ENCODE assay signal across 8 cellular contexts in the genomic region with DNA sequence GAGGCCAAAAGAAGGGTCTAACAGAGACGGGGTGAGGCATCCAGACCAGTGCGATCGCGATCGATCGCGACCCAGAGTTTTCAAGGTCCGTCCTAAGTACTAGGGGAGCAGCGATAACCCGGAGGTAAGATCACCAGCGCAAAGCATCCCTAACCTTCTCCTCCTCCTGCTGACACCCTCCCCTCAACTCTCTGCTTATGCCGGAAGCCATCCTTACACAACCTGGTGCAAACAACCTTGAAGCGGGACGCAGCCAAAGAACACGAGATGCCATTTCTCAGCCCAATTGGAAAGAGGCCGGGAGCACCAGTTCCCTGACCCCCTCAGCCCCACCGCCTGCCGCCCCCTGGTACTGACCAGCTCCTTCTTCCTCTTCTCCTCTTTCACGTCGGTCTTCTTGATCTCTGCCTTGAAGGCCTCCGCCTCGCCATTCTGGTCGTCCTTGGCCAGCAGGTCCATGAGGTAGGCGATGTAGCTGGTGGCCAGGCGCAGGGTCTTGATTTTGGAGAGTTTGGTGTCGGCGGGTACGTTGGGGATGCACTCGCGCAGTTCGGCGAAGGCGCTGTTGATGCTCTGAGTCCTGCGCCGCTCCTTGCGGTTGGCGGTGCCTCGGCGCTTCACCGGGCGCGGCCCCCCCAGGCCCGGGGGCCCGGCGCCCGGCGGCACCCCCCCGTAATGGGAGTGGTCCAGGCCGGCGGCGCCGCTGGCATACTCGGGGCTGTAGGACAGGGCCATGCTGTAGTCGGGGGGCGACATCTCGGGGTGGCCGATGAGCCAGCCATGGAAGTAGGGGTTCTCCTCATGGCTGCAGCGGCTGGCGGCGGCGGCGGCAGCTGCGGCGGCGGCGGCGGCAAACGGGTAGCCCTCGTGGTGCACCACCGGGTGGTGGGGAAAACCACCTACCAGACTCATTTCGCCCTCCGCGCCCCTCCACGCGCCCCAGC. TPM values are rescaled to one million over a fixed set of nuclear protein-coding genes. Genes with fewer than 3 reads are reported as not detected.
DNase-seq lines count a peak whose midpoint lies in the region; ATAC-seq and TF ChIP-seq lines count a peak whose summit lies in the region.

No MANE protein-coding gene starts in this region.

- peak overlapping the region; percentile 46 for H3K4me3 Mint-ChIP-seq in central memory CD8-positive, alpha-beta T cell
- H3K4me3 Mint-ChIP-seq in naive thymus-derived CD4-positive, alpha-beta T cell: peak overlapping the region; percentile 43 to 77 (median 70)

- peak overlapping the region; percentile 71 for H3K4me3 ChIP-seq in AG10803 (ENCODE audit: low read length)
- H3K4me3 ChIP-seq in HUES6 (ENCODE audit: low read depth, low read length): peak overlapping the region; percentile 36
- H3K4me3 ChIP-seq in naive thymus-derived CD4-positive, alpha-beta T cell (ENCODE audit: low read length): no peak overlapping the region

- H3K27ac Mint-ChIP-seq in central memory CD8-positive, alpha-beta T cell (ENCODE audit: low read depth): peak overlapping the region; percentile 63
- peak overlapping the region in 8 of 9 donors; percentile 9 to 88 (median 74) for H3K27ac Mint-ChIP-seq in naive thymus-derived CD4-positive, alpha-beta T cell

- no peaks in the 10 kb centered on the region for H3K9me3 Mint-ChIP-seq in central memory CD8-positive, alpha-beta T cell
- H3K9me3 Mint-ChIP-seq in naive thymus-derived CD4-positive, alpha-beta T cell: peaks cover 0 to 80% (median 34%) of the 10 kb centered on the region in 11 donors

- H3K36me3 Mint-ChIP-seq in central memory CD8-positive, alpha-beta T cell (ENCODE audit: insufficient read depth): peaks cover 8% of the 10 kb centered on the region
- peaks cover 0 to 39% (median 8%) of the 10 kb centered on the region in 5 donors for H3K36me3 Mint-ChIP-seq in naive thymus-derived CD4-positive, alpha-beta T cell

- TF ChIP-seq CTCF in AG10803 (conservative IDR thresholded peaks at IDR 0.05; ENCODE audit: low read length): no peak

- POLR2A ChIA-PET in naive thymus-derived CD4-positive, alpha-beta T cell (lab: Charles Lee): no interaction called here

- DNase-seq in AG10803 (ENCODE audit: low read depth) (peak; percentile 22), NK-92 (lab: John Stamatoyannopoulos, UW; ENCODE audit: unreplicated experiment) (no peak)
- no peak for DNase-seq in central memory CD8-positive, alpha-beta T cell (ENCODE audit: low spot score in 2 of 2)
- no peak for DNase-seq in naive thymus-derived CD4-positive, alpha-beta T cell

- no peaks in the 10 kb centered on the region for H3K36me3 ChIP-seq in HUES6 (ENCODE audit: control insufficient read depth, insufficient read depth, low read length)
- no peaks in the 10 kb centered on the region for H3K36me3 ChIP-seq in naive thymus-derived CD4-positive, alpha-beta T cell (ENCODE audit: control insufficient read depth in 2 of 3, insufficient read depth in 3 of 3, low read length in 3 of 3)

- no peaks in the 10 kb centered on the region for H3K9me3 ChIP-seq in HUES6 (ENCODE audit: control insufficient read depth, insufficient read depth, low read depth, low read length)
- H3K9me3 ChIP-seq in naive thymus-derived CD4-positive, alpha-beta T cell (ENCODE audit: control insufficient read depth in 2 of 3, low read length in 3 of 3): peaks cover 0 to 39% (median 0%) of the 10 kb centered on the region in 3 experiments

- no peak for ATAC-seq in central memory CD8-positive, alpha-beta T cell (replicated peaks; ENCODE audit: extremely low read depth, poor library complexity, severe bottlenecking)
- ATAC-seq in naive thymus-derived CD4-positive, alpha-beta T cell: no peak
- ATAC-seq in HG03521 (IDR thresholded peaks at IDR 0.05; ENCODE audit: unreplicated experiment): no peak
- no peak for ATAC-seq in HG03045 (IDR thresholded peaks at IDR 0.05; ENCODE audit: unreplicated experiment)
- no peak for ATAC-seq in GM18517 (IDR thresholded peaks at IDR 0.05; ENCODE audit: unreplicated experiment)

- H3K9ac ChIP-seq in HUES6 (ENCODE audit: low read length): peak overlapping the region; percentile 58

- H3K4me1 Mint-ChIP-seq in central memory CD8-positive, alpha-beta T cell: peaks cover 13% of the 10 kb centered on the region
- peaks cover 5 to 43% (median 27%) of the 10 kb centered on the region in 7 donors for H3K4me1 Mint-ChIP-seq in naive thymus-derived CD4-positive, alpha-beta T cell

- H3K27ac ChIP-seq in HUES6 (ENCODE audit: low read depth, low read length): no peak overlapping the region
- H3K27ac ChIP-seq in naive thymus-derived CD4-positive, alpha-beta T cell (ENCODE audit: low read depth, low read length): no peak overlapping the region

- H3K4me1 ChIP-seq in HUES6 (ENCODE audit: control insufficient read depth, insufficient read depth, low read length): peaks cover 56% of the 10 kb centered on the region
- peaks cover 4 to 6% of the 10 kb centered on the region in 2 donors for H3K4me1 ChIP-seq in naive thymus-derived CD4-positive, alpha-beta T cell (ENCODE audit: control insufficient read depth in 2 of 2, insufficient read depth in 2 of 2, low read length in 2 of 2)

- H3K27me3 Mint-ChIP-seq in central memory CD8-positive, alpha-beta T cell: peaks cover 97% of the 10 kb centered on the region
- H3K27me3 Mint-ChIP-seq in naive thymus-derived CD4-positive, alpha-beta T cell: peaks cover 88 to 91% (median 90%) of the 10 kb centered on the region in 5 donors

- CTCF ChIA-PET in naive thymus-derived CD4-positive, alpha-beta T cell (lab: Charles Lee): no interaction called here

- intact Hi-C loops in naive thymus-derived CD4-positive, alpha-beta T cell (cut with micrococcal nuclease): loop anchor here in 1 of 2 donors (2.0 kb wide), 1 partner anchor 686 kb away; no protein-coding TSS in a partner anchor

- peaks cover 99% of the 10 kb centered on the region for H3K27me3 ChIP-seq in HUES6 (ENCODE audit: control insufficient read depth, insufficient read depth, low read length)
- peaks cover 9 to 57% of the 10 kb centered on the region in 2 donors for H3K27me3 ChIP-seq in naive thymus-derived CD4-positive, alpha-beta T cell (ENCODE audit: control insufficient read depth in 2 of 2, insufficient read depth in 2 of 2, low read length in 2 of 2)

RNA-seq across cellular contexts. Expression of a gene that starts 1.4 kb away (rescaled TPM):
- total RNA-seq in naive thymus-derived CD4-positive, alpha-beta T cell: not detected
- not detected for polyA plus RNA-seq in naive thymus-derived CD4-positive, alpha-beta T cell
